36 cellular contexts compared by ENCODE assay signal in genomic region chr6:19332806-19333460, GRCh38.
"Had no signal": no experiment of that assay in that cellular context is flagged by ENCODE, and none has a peak within 500 bp of the region (broad histone marks: within the 10 kb centered on the region; RNA-seq: fewer than 3 reads in every experiment).

No MANE protein-coding gene starts in this region.

- FAIRE-seq: bronchial epithelial cell had no signal

- H3K4me3 ChIP-seq: Peyer's patch had no signal

- H3K36me3 Mint-ChIP-seq: activated CD8-positive, alpha-beta memory T cell treated with anti-CD3 and anti-CD28 coated beads, Interleukin-2, amount 10 ng/mL, durations not matched to agents 7 days and 5 days; activated naive CD4-positive, alpha-beta T cell treated with anti-CD3 and anti-CD28 coated beads, Interleukin-2, amount 10 ng/mL, durations not matched to agents 7 days and 5 days; activated naive CD8-positive, alpha-beta T cell; brain had no signal

- H3K9me3 ChIP-seq: Peyer's patch had no signal

- H3K27me3 Mint-ChIP-seq: activated CD4-positive, alpha-beta memory T cell treated with anti-CD3 and anti-CD28 coated beads, Interleukin-2, amount 10 ng/mL, durations not matched to agents 7 days and 5 days; activated CD8-positive, alpha-beta memory T cell treated with anti-CD3 and anti-CD28 coated beads, Interleukin-2, amount 10 ng/mL, durations not matched to agents 7 days and 5 days; activated naive CD4-positive, alpha-beta T cell treated with anti-CD3 and anti-CD28 coated beads, Interleukin-2, amount 10 ng/mL, durations not matched to agents 7 days and 5 days; activated naive CD8-positive, alpha-beta T cell treated with anti-CD3 and anti-CD28 coated beads, Interleukin-2, amount 50 U/mL, for 24 hours; brain had no signal

- H3K27ac ChIP-seq: Peyer's patch, WERI-Rb-1 had no signal

- ATAC-seq: activated CD8-positive, alpha-beta memory T cell treated with anti-CD3 and anti-CD28 coated beads, Interleukin-2, amount 10 ng/mL, durations not matched to agents 7 days and 5 days; activated naive CD8-positive, alpha-beta T cell treated with anti-CD3 and anti-CD28 coated beads, Interleukin-2, amount 50 U/mL, for 24 hours had no signal

- H3K27me3 ChIP-seq: Peyer's patch had no signal

- H3K4me1 ChIP-seq: Peyer's patch had no signal

- DNase-seq: activated CD4-positive, alpha-beta memory T cell treated with anti-CD3 and anti-CD28 coated beads, Interleukin-2, amount 10 ng/mL, durations not matched to agents 7 days and 5 days; activated CD4-positive, alpha-beta T cell treated with anti-CD3 and anti-CD28 coated beads for 1 hour; activated CD4-positive, alpha-beta T cell treated with anti-CD3 and anti-CD28 coated beads for 48 hours; activated CD4-positive, CD25-positive, alpha-beta regulatory T cell; activated CD8-positive, alpha-beta memory T cell treated with anti-CD3 and anti-CD28 coated beads for 24 hours; activated CD8-positive, alpha-beta memory T cell treated with anti-CD3 and anti-CD28 coated beads, Interleukin-2, amount 10 ng/mL, durations not matched to agents 7 days and 5 days; activated CD8-positive, alpha-beta memory T cell treated with anti-CD3 and anti-CD28 coated beads, Interleukin-2, amount 50 U/mL, for 48 hours; activated effector memory CD4-positive, alpha-beta T cell treated with Interleukin-2 at 50 U/mL for 16 hours; activated naive CD4-positive, alpha-beta T cell treated with anti-CD3 and anti-CD28 coated beads, Interleukin-2, amount 10 ng/mL, durations not matched to agents 7 days and 5 days; activated naive CD8-positive, alpha-beta T cell treated with anti-CD3 and anti-CD28 coated beads, Interleukin-2, amount 50 U/mL, for 24 hours; activated T-cell treated with anti-CD3 and anti-CD28 coated beads, Interleukin-2, amount 50 U/mL, for 48 hours; anterior cingulate cortex; caudate nucleus; cerebellar nuclear complex; Kasumi-1; MM.1S; MV-4-11; NCI-H1092; NCI-H1436 treated with DMSO at 0.1 percent for 48 hours; NCI-H1694 treated with DMSO at 0.1 percent for 48 hours; NCI-H2029; NCI-H2171; NCI-H510A; NCI-H69; NCI-H82; Peyer's patch; RPMI8226; SHP77 treated with DMSO at 0.1 percent for 48 hours; SW 1271; T-helper 1 cell; T-helper 2 cell; T-helper 9 cell; WERI-Rb-1 had no signal

- H3K36me3 ChIP-seq: Peyer's patch, WERI-Rb-1 had no signal

- H3K27ac Mint-ChIP-seq: activated CD4-positive, alpha-beta memory T cell treated with anti-CD3 and anti-CD28 coated beads, Interleukin-2, amount 10 ng/mL, durations not matched to agents 7 days and 5 days; activated CD8-positive, alpha-beta memory T cell treated with anti-CD3 and anti-CD28 coated beads, Interleukin-2, amount 10 ng/mL, durations not matched to agents 7 days and 5 days; activated naive CD4-positive, alpha-beta T cell treated with anti-CD3 and anti-CD28 coated beads, Interleukin-2, amount 10 ng/mL, durations not matched to agents 7 days and 5 days; activated naive CD8-positive, alpha-beta T cell; activated naive CD8-positive, alpha-beta T cell treated with anti-CD3 and anti-CD28 coated beads, Interleukin-2, amount 50 U/mL, for 24 hours; brain had no signal

- H3K4me3 Mint-ChIP-seq: activated CD4-positive, alpha-beta memory T cell treated with anti-CD3 and anti-CD28 coated beads, Interleukin-2, amount 10 ng/mL, durations not matched to agents 7 days and 5 days; activated CD8-positive, alpha-beta memory T cell treated with anti-CD3 and anti-CD28 coated beads, Interleukin-2, amount 10 ng/mL, durations not matched to agents 7 days and 5 days; activated naive CD4-positive, alpha-beta T cell treated with anti-CD3 and anti-CD28 coated beads, Interleukin-2, amount 10 ng/mL, durations not matched to agents 7 days and 5 days; activated naive CD8-positive, alpha-beta T cell; activated naive CD8-positive, alpha-beta T cell treated with anti-CD3 and anti-CD28 coated beads, Interleukin-2, amount 50 U/mL, for 24 hours; brain had no signal

- H3K4me1 Mint-ChIP-seq: activated CD4-positive, alpha-beta memory T cell treated with anti-CD3 and anti-CD28 coated beads, Interleukin-2, amount 10 ng/mL, durations not matched to agents 7 days and 5 days; activated CD8-positive, alpha-beta memory T cell treated with anti-CD3 and anti-CD28 coated beads, Interleukin-2, amount 10 ng/mL, durations not matched to agents 7 days and 5 days; activated naive CD4-positive, alpha-beta T cell treated with anti-CD3 and anti-CD28 coated beads, Interleukin-2, amount 10 ng/mL, durations not matched to agents 7 days and 5 days; activated naive CD8-positive, alpha-beta T cell treated with anti-CD3 and anti-CD28 coated beads, Interleukin-2, amount 50 U/mL, for 24 hours had no signal
